ENCODE assay signal across 18 cellular contexts in the genomic region with DNA sequence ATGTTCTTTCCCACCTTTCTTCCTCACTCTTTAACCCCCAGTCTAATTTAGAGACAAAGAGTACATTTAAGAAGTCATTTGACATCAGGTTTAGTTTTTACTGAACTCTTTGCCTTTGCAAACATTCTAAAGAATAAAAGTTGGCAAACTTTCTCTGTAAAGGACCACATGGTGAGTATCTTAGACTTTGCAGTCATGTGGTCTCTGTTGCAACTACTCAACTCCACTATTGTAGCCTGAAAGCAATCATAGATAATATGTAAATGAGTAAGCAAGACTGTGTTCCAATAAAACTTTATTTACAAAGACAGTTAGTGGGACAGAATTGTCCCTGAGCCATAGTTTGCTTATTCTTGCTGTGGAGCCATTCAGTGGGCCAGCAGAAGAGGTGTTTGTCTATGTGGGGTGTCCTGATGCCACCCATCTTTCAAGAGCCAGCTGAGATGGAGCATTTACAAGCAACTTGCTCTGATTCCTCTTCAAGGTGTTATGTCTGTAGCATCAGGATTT. TPM values are rescaled to one million over a fixed set of nuclear protein-coding genes. Genes with fewer than 3 reads are reported as not detected.
"Had no signal": no experiment of that assay in that cellular context is flagged by ENCODE, and none has a peak within 500 bp of the region (broad histone marks: within the 10 kb centered on the region; RNA-seq: fewer than 3 reads in every experiment).

No MANE protein-coding gene starts in this region.

- H3K4me1 ChIP-seq: breast epithelium, esophagus squamous epithelium, left lung had no signal

- ATAC-seq: left lung; naive thymus-derived CD4-positive, alpha-beta T cell had no signal

- H3K36me3 ChIP-seq: breast epithelium, esophagus squamous epithelium, gastrocnemius medialis, left lung, tibial nerve, WERI-Rb-1 had no signal

- H3K27ac ChIP-seq: breast epithelium, esophagus squamous epithelium, left lung, tibial nerve, WERI-Rb-1 had no signal

- H3K9me3 ChIP-seq: breast epithelium, esophagus squamous epithelium, gastrocnemius medialis, left lung, tibial nerve had no signal

- DNase-seq: activated CD4-positive, alpha-beta T cell treated with anti-CD3 and anti-CD28 coated beads, Interleukin-2, amount 10 ng/mL, durations not matched to agents 7 days and 5 days; activated CD4-positive, CD25-positive, alpha-beta regulatory T cell treated with anti-CD3 and anti-CD28 coated beads, Interleukin-2, amount 50 U/mL, for 72 hours; activated gamma-delta T cell treated with Interleukin-2 at 50 U/mL for 16 hours; activated T-cell treated with anti-CD3 and anti-CD28 coated beads, Interleukin-2, amount 50 U/mL, for 1 hour; cortex of kidney; endodermal cell; esophagus squamous epithelium; hippocampal formation; kidney glomerular epithelial cell; left lung; naive thymus-derived CD4-positive, alpha-beta T cell; retina; stimulated activated CD4-positive, alpha-beta T cell treated with anti-CD3 and anti-CD28 coated beads, Interleukin-4, amount 100 ng/mL, for 24 hours; T-helper 2 cell; WERI-Rb-1 had no signal

- H3K4me3 ChIP-seq: breast epithelium, esophagus squamous epithelium, gastrocnemius medialis, left lung, tibial nerve had no signal

- H3K27me3 ChIP-seq: breast epithelium, esophagus squamous epithelium, gastrocnemius medialis, left lung, tibial nerve had no signal

RNA-seq across cellular contexts. Expression of gene ABLIM3, which starts 25.4 kb away (rescaled TPM):
- total RNA-seq: activated CD4-positive, alpha-beta T cell treated with anti-CD3 and anti-CD28 coated beads, Interleukin-2, amount 10 ng/mL, durations not matched to agents 7 days and 5 days had no signal
- polyA plus RNA-seq: naive thymus-derived CD4-positive, alpha-beta T cell had no signal
